Comparison of ENCODE assay signal across 12 cellular contexts in genomic region chr13:23810842-23811241, GRCh38.
DNase-seq lines count a peak whose midpoint lies in the region; ATAC-seq and TF ChIP-seq lines count a peak whose summit lies in the region.
"Had no signal": no experiment of that assay in that cellular context is flagged by ENCODE, and none has a peak within 500 bp of the region (broad histone marks: within the 10 kb centered on the region; RNA-seq: fewer than 3 reads in every experiment).

No MANE protein-coding gene starts in this region.

- DNase-seq in GM12864 (ENCODE audit: low read depth) (no peak), H7 (peak; percentile 28), OCI-M1 (lab: John Stamatoyannopoulos, UW) (peak; percentile 14), naive B cell (peak; percentile 57), amygdala (lab: John Stamatoyannopoulos, UW) (no peak)
- DNase-seq: activated naive CD4-positive, alpha-beta T cell treated with anti-CD3 and anti-CD28 coated beads, Interleukin-2, amount 10 ng/mL, durations not matched to agents 7 days and 5 days; heart right ventricle; NCI-H748 treated with DMSO at 0.1 percent for 48 hours had no signal

- no peaks in the 10 kb centered on the region for H3K27me3 Mint-ChIP-seq in naive B cell
- H3K27me3 Mint-ChIP-seq: activated naive CD4-positive, alpha-beta T cell treated with anti-CD3 and anti-CD28 coated beads, Interleukin-2, amount 10 ng/mL, durations not matched to agents 7 days and 5 days had no signal

- no peaks in the 10 kb centered on the region for H3K9me3 Mint-ChIP-seq in naive B cell
- H3K9me3 Mint-ChIP-seq: activated naive CD4-positive, alpha-beta T cell treated with anti-CD3 and anti-CD28 coated beads, Interleukin-2, amount 10 ng/mL, durations not matched to agents 7 days and 5 days had no signal

- ATAC-seq in naive B cell (ENCODE audit: low read depth in 2 of 2) (peak; percentile 60 to 68), HG02763 (IDR thresholded peaks at IDR 0.05; ENCODE audit: unreplicated experiment) (no peak), HG03139 (IDR thresholded peaks at IDR 0.05; ENCODE audit: unreplicated experiment) (no peak), HG03175 (IDR thresholded peaks at IDR 0.05; ENCODE audit: unreplicated experiment) (no peak)
- ATAC-seq: heart right ventricle had no signal

- H3K36me3 Mint-ChIP-seq in naive B cell = peaks cover 0 to 3% of the 10 kb centered on the region in 2 donors
- H3K36me3 Mint-ChIP-seq: activated naive CD4-positive, alpha-beta T cell treated with anti-CD3 and anti-CD28 coated beads, Interleukin-2, amount 10 ng/mL, durations not matched to agents 7 days and 5 days had no signal

- H3K27ac Mint-ChIP-seq in naive B cell = peak overlapping the region in 3 of 6 donors; percentile 19 to 75 (median 20)
- H3K27ac Mint-ChIP-seq: activated naive CD4-positive, alpha-beta T cell treated with anti-CD3 and anti-CD28 coated beads, Interleukin-2, amount 10 ng/mL, durations not matched to agents 7 days and 5 days had no signal

- no peak overlapping the region for H3K4me3 ChIP-seq in GM12864 (ENCODE audit: low read depth, low read length)
- no peak overlapping the region for H3K4me3 ChIP-seq in H7 (ENCODE audit: insufficient read depth, low read depth, low read length)
- H3K4me3 ChIP-seq: heart right ventricle, right atrium auricular region had no signal

- no peaks in the 10 kb centered on the region for H3K27me3 ChIP-seq in H7 (ENCODE audit: control insufficient read depth, insufficient read depth, low read length)
- H3K27me3 ChIP-seq: heart right ventricle, right atrium auricular region had no signal

- H3K4me1 Mint-ChIP-seq in naive B cell = peaks cover 28 to 59% (median 38%) of the 10 kb centered on the region in 3 donors
- H3K4me1 Mint-ChIP-seq: activated naive CD4-positive, alpha-beta T cell treated with anti-CD3 and anti-CD28 coated beads, Interleukin-2, amount 10 ng/mL, durations not matched to agents 7 days and 5 days had no signal

- H3K4me3 Mint-ChIP-seq in naive B cell = peak overlapping the region in 7 of 8 donors; percentile 28 to 78 (median 71)
- H3K4me3 Mint-ChIP-seq: activated naive CD4-positive, alpha-beta T cell treated with anti-CD3 and anti-CD28 coated beads, Interleukin-2, amount 10 ng/mL, durations not matched to agents 7 days and 5 days had no signal

- peak; percentile 44 for TF ChIP-seq CTCF in GM12864 (IDR thresholded peaks at IDR 0.05; ENCODE audit: low read depth, low read length, missing control alignments)

- H3K36me3 ChIP-seq in H7 (replicated peaks; ENCODE audit: control insufficient read depth, insufficient read depth, low read length) = no peaks in the 10 kb centered on the region
- H3K36me3 ChIP-seq: right atrium auricular region had no signal

Comparison
In these comparisons a context has a peak if more than half of its experiments do, and no peak if none do; other contexts are left out.
1. DNase-seq: peak in H7 (single experiment), OCI-M1 (single experiment) and naive B cell (single experiment); none in GM12864 (single experiment) and amygdala (0 of 56).
2. ATAC-seq: peak in naive B cell (2 of 2); none in HG02763 (single experiment), HG03139 (single experiment) and HG03175 (single experiment).